Comparison of ENCODE assay signal across 8 cellular contexts in the genomic region with DNA sequence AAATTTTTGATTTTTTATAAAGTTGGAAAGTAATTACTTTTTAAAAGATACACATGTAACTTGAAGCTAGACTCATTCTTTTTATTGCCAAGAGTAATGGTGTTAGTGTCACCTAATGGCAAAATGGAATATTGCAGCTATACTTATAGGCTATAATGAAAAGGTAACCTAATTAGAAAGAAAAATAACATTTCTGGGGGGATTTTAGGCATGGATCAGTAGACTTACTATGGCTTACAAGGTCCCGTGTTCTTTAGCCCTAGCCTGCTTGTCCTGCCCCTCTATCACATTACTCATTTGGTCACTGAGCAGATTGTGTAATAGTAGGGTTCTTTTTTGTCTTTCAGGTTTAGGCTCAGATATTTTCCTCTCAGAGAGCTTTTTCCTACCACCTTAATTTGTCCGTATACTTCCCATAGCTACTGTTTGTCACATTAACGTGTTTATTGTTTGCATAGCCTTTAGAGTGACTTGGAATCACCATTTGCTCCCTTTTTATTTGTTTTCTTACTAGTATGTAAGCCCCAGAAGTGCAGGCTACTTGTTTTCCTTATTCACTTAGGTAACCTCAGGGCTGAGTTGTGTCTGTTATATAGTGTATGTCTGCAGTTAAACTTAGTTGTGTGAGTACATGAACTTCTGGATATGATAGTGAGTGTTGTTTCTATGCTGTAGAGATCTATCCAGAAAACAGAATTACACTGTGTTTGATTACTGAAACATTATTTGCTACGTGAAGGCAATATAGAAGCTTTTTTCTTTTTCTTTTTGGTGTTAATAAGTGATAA. TPM values are rescaled to one million over a fixed set of nuclear protein-coding genes. Genes with fewer than 3 reads are reported as not detected.
A peak's percentile ranks its signal among the peaks of the same experiment; 100 is the strongest.
DNase-seq lines count a peak whose midpoint lies in the region; ATAC-seq and TF ChIP-seq lines count a peak whose summit lies in the region.

No MANE protein-coding gene starts in this region.

- H3K4me1 Mint-ChIP-seq in HFFc6 (ENCODE audit: low read depth): peaks cover 11% of the 10 kb centered on the region

- no peak overlapping the region for H3K4me3 ChIP-seq in choroid plexus epithelial cell (ENCODE audit: low read depth, low read length)

- H3K27ac Mint-ChIP-seq in HFFc6: no peak overlapping the region

- peaks cover 11% of the 10 kb centered on the region for H3K36me3 Mint-ChIP-seq in HFFc6 (ENCODE audit: low read depth)

- ATAC-seq in HG03571 (IDR thresholded peaks at IDR 0.05; ENCODE audit: unreplicated experiment) (no peak), GM19452 (IDR thresholded peaks at IDR 0.05; ENCODE audit: unreplicated experiment) (no peak)

- no peaks in the 10 kb centered on the region for H3K27me3 Mint-ChIP-seq in HFFc6 (ENCODE audit: insufficient read depth)

- DNase-seq in NCI-H2107 treated with DMSO at 0.1 percent for 48 hours (lab: John Stamatoyannopoulos, UW; ENCODE audit: unreplicated experiment) (peak; percentile 46), NCI-H2107 (lab: John Stamatoyannopoulos, UW) (no peak), HFFc6 (peak; percentile 48), NCI-H748 treated with DMSO at 0.1 percent for 48 hours (lab: John Stamatoyannopoulos, UW) (peak; percentile 28), choroid plexus epithelial cell (ENCODE audit: low read depth) (peak; percentile 72), medulla oblongata (ENCODE audit: extremely low spot score) (peak; percentile 50)

- TF ChIP-seq CTCF in HFFc6 (IDR thresholded peaks at IDR 0.05) (peak; percentile 89), choroid plexus epithelial cell (conservative IDR thresholded peaks at IDR 0.05; ENCODE audit: low read depth, low read length) (peak; percentile 67)

- no peak overlapping the region for H3K4me3 Mint-ChIP-seq in HFFc6

- H3K9me3 Mint-ChIP-seq in HFFc6: peaks cover 6% of the 10 kb centered on the region

RNA-seq across cellular contexts. Expression of a gene that starts 58.7 kb away (rescaled TPM):
- total RNA-seq in HFFc6 (2021; fragmentation: NEBNext Ultra II Directional; extraction: Animal tissue kit (Norgen Biotek cat#: 25700)): 10 to 100 TPM; 14.5 to 16.9 (median 16.0) TPM
